Comparison of ENCODE assay signal across 27 cellular contexts in the genomic region with DNA sequence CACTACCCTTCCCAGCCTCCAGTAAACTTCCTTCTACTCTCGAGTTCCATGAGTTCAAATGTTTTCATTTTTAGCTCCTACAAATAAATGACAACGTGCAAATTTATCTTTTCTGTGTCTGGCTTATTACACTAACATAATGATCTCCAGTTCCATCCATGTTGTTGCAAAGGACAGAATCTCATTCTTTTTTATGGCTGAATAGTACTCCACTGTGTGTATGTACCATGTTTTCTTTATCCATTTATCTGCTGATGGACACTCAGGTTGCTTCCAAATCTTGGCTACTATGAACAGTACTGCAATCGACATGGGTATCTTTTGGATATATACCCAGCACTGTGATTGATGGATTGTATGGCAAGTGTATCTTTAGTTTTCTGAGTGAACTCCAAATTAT.
"Had no signal": no experiment of that assay in that cellular context is flagged by ENCODE, and none has a peak within 500 bp of the region (broad histone marks: within the 10 kb centered on the region; RNA-seq: fewer than 3 reads in every experiment).

No MANE protein-coding gene starts in this region.

- H3K4me3 Mint-ChIP-seq: naive thymus-derived CD8-positive, alpha-beta T cell; nephron; neural crest cell; stimulated activated naive CD8-positive, alpha-beta T cell treated with anti-CD3 and anti-CD28 coated beads, Interleukin-15, Interleukin-2, amounts not matched to agents 100 ng/mL and 50 ng/mL, for 24 hours had no signal

- H3K9me3 ChIP-seq: mucosa of descending colon, pancreas, prostate gland, suprapubic skin, thoracic aorta, tibial artery, upper lobe of right lung had no signal

- FAIRE-seq: pancreas, urothelium cell line had no signal

- H3K27me3 ChIP-seq: pancreas, suprapubic skin, tibial artery, upper lobe of right lung had no signal

- H3K27ac Mint-ChIP-seq: nephron; stimulated activated naive CD8-positive, alpha-beta T cell treated with anti-CD3 and anti-CD28 coated beads, Interleukin-15, Interleukin-2, amounts not matched to agents 100 ng/mL and 50 ng/mL, for 24 hours had no signal

- ATAC-seq: mucosa of descending colon; naive thymus-derived CD8-positive, alpha-beta T cell; pancreas; right cardiac atrium; sciatic nerve; upper lobe of right lung had no signal

- H3K36me3 ChIP-seq: left ventricle myocardium inferior, pancreas, prostate gland, suprapubic skin, thoracic aorta, tibial artery, upper lobe of right lung had no signal

- DNase-seq: islet precursor cell; left ventricle myocardium inferior; midbrain; mucosa of descending colon; naive thymus-derived CD8-positive, alpha-beta T cell; nucleus accumbens; pancreas; posterior cingulate gyrus; retina; right cardiac atrium; stimulated activated CD4-positive, alpha-beta T cell treated with anti-CD3 and anti-CD28 coated beads, Interleukin-12 subunit alpha, Interleukin-12 subunit beta, amount 100 ng/mL, for 4 hours; stimulated activated CD4-positive, alpha-beta T cell treated with anti-CD3 and anti-CD28 coated beads, Interleukin-15, amount 100 ng/mL, for 24 hours; stimulated activated CD4-positive, alpha-beta T cell treated with anti-CD3 and anti-CD28 coated beads, Interleukin-2, amount 100 ng/mL, for 24 hours; stimulated activated CD4-positive, alpha-beta T cell treated with anti-CD3 and anti-CD28 coated beads, Interleukin-4, amount 100 ng/mL, for 1 hour; stimulated activated naive CD4-positive, alpha-beta T cell; tibial artery; upper lobe of right lung had no signal

- H3K27ac ChIP-seq: left ventricle myocardium inferior, pancreas, prostate gland, skin epidermis, suprapubic skin, thoracic aorta, tibial artery, upper lobe of right lung had no signal

- H3K4me1 Mint-ChIP-seq: nephron, neural crest cell had no signal

- H3K4me1 ChIP-seq: left ventricle myocardium inferior, prostate gland, suprapubic skin, tibial artery, upper lobe of right lung had no signal

- H3K27me3 Mint-ChIP-seq: naive thymus-derived CD8-positive, alpha-beta T cell; stimulated activated naive CD8-positive, alpha-beta T cell treated with anti-CD3 and anti-CD28 coated beads, Interleukin-15, Interleukin-2, amounts not matched to agents 100 ng/mL and 50 ng/mL, for 24 hours had no signal

- H3K4me3 ChIP-seq: left ventricle myocardium inferior, lung, mucosa of descending colon, pancreas, prostate gland, skin epidermis, suprapubic skin, thoracic aorta, tibial artery, upper lobe of right lung had no signal
